1 cellular context compared by ENCODE assay signal in genomic region chr16:11586856-11587642, GRCh38.
A peak's percentile ranks its signal among the peaks of the same experiment; 100 is the strongest.
TF ChIP-seq lines count a peak whose summit lies in the region.

TSS of gene LITAF (minus strand) at chr16:11586919. CDS start at chr16:11556730, 30,189 bp downstream.

TF ChIP-seq in HepG2, 621 proteins besides CTCF, POLR2A, EP300 and RAD21 (continued from another document and continues in another):
- TF ChIP-seq THAP11 (CRISPR knock-in tag; IDR thresholded peaks at IDR 0.05) (peak; percentile 56; the same call in 1 of the 2 replicates), ETV6 (CRISPR knock-in tag; conservative IDR thresholded peaks at IDR 0.05) (peak; percentile 47; the same call in 1 of the 2 replicates), HOXA9 (CRISPR knock-in tag; IDR thresholded peaks at IDR 0.05; ENCODE audit: borderline replicate concordance) (peak; percentile 20; the same call in 1 of the 2 replicates), ZBTB7A (CRISPR knock-in tag; IDR thresholded peaks at IDR 0.05) (peak; percentile 85), SNAPC2 (CRISPR knock-in tag; IDR thresholded peaks at IDR 0.05) (peak; percentile 85; the same call in 1 of the 2 replicates), DMAP1 (CRISPR knock-in tag; IDR thresholded peaks at IDR 0.05) (peak; percentile 68), ZBTB2 (CRISPR knock-in tag; IDR thresholded peaks at IDR 0.05; ENCODE audit: low read depth) (peak; percentile 90), ZNF773 (CRISPR knock-in tag; IDR thresholded peaks at IDR 0.05; ENCODE audit: borderline replicate concordance) (0 out of 2 replicates have a peak, but pooled peaks have one; percentile 42), TMF1 (CRISPR knock-in tag; IDR thresholded peaks at IDR 0.05; ENCODE audit: low read depth) (peak; percentile 90), POGK (CRISPR knock-in tag; conservative IDR thresholded peaks at IDR 0.05) (peak; percentile 57; the same call in 1 of the 2 replicates), NCOA1 (CRISPR knock-in tag; IDR thresholded peaks at IDR 0.05) (no peak), E2F2 (CRISPR knock-in tag; IDR thresholded peaks at IDR 0.05; ENCODE audit: borderline replicate concordance) (peak; percentile 16; the same call in 1 of the 2 replicates), SP2 (CRISPR knock-in tag; IDR thresholded peaks at IDR 0.05) (0 out of 2 replicates have a peak, but pooled peaks have one; percentile 32), DZIP1 (CRISPR knock-in tag; IDR thresholded peaks at IDR 0.05) (no peak), ZNF737 (CRISPR knock-in tag; IDR thresholded peaks at IDR 0.05; ENCODE audit: borderline replicate concordance) (0 out of 2 replicates have a peak, but pooled peaks have one; percentile 31), KMT2B (CRISPR knock-in tag; IDR thresholded peaks at IDR 0.05) (peak; percentile 70), ZNF891 (CRISPR knock-in tag; IDR thresholded peaks at IDR 0.05) (peak; percentile 46; the same call in 1 of the 2 replicates), FOXC1 (CRISPR knock-in tag; IDR thresholded peaks at IDR 0.05; ENCODE audit: borderline replicate concordance) (peak; percentile 55; the same call in 1 of the 2 replicates), ARNT2 (CRISPR knock-in tag; IDR thresholded peaks at IDR 0.05; ENCODE audit: low read depth) (peak; percentile 43; the same call in 1 of the 2 replicates), ZNF275 (CRISPR knock-in tag; IDR thresholded peaks at IDR 0.05; ENCODE audit: borderline replicate concordance) (peak; percentile 89), ELF4 (CRISPR knock-in tag; IDR thresholded peaks at IDR 0.05; ENCODE audit: borderline replicate concordance) (0 out of 2 replicates have a peak, but pooled peaks have one; percentile 80), ZNF136 (CRISPR knock-in tag; IDR thresholded peaks at IDR 0.05; ENCODE audit: low read depth) (peak; percentile 77; the same call in 1 of the 2 replicates), ZBTB25 (CRISPR knock-in tag; IDR thresholded peaks at IDR 0.05) (peak; percentile 18), HNF4A (CRISPR knock-in tag; IDR thresholded peaks at IDR 0.05) (peak; percentile 13), ZNF619 (CRISPR knock-in tag; IDR thresholded peaks at IDR 0.05) (peak; percentile 87; the same call in 1 of the 2 replicates), TP53 (CRISPR knock-in tag; conservative IDR thresholded peaks at IDR 0.05) (peak; percentile 48; the same call in 1 of the 2 replicates), MAF1 (CRISPR knock-in tag; IDR thresholded peaks at IDR 0.05; ENCODE audit: borderline replicate concordance) (peak; percentile 42; the same call in 1 of the 2 replicates), MAX (IDR thresholded peaks at IDR 0.05) (peak; percentile 66; the same call in 1 of the 2 replicates), MXD1 (CRISPR knock-in tag; IDR thresholded peaks at IDR 0.05) (peak; percentile 60), SAFB2 (CRISPR knock-in tag; IDR thresholded peaks at IDR 0.05; ENCODE audit: borderline replicate concordance, low read depth) (no peak; the same call in none of the 2 replicates), ZFX (CRISPR knock-in tag; IDR thresholded peaks at IDR 0.05; ENCODE audit: low read depth) (peak; percentile 84), ZNF670 (CRISPR knock-in tag; IDR thresholded peaks at IDR 0.05; ENCODE audit: borderline replicate concordance) (peak; percentile 57; the same call in 1 of the 2 replicates), ZNF740 (CRISPR knock-in tag; IDR thresholded peaks at IDR 0.05) (peak; percentile 72; the same call in 1 of the 2 replicates), ARNTL (CRISPR knock-in tag; IDR thresholded peaks at IDR 0.05) (peak; percentile 59; the same call in 1 of the 2 replicates), THAP9 (CRISPR knock-in tag; IDR thresholded peaks at IDR 0.05; ENCODE audit: borderline replicate concordance) (peak; percentile 80), HOXA3 (CRISPR knock-in tag; IDR thresholded peaks at IDR 0.05) (peak; percentile 77), ZNF547 (CRISPR knock-in tag; IDR thresholded peaks at IDR 0.05) (0 out of 2 replicates have a peak, but pooled peaks have one; percentile 53), SSRP1 (CRISPR knock-in tag; IDR thresholded peaks at IDR 0.05) (no peak), SATB2 (CRISPR knock-in tag; IDR thresholded peaks at IDR 0.05) (0 out of 2 replicates have a peak, but pooled peaks have one; percentile 54), RELA (CRISPR knock-in tag; IDR thresholded peaks at IDR 0.05) (peak; percentile 49; the same call in 1 of the 2 replicates), KAT7 (CRISPR knock-in tag; IDR thresholded peaks at IDR 0.05; ENCODE audit: borderline replicate concordance) (peak; percentile 54; the same call in 1 of the 2 replicates), POGZ (CRISPR knock-in tag; IDR thresholded peaks at IDR 0.05) (peak; percentile 55), MIER3 (CRISPR knock-in tag; IDR thresholded peaks at IDR 0.05; ENCODE audit: borderline replicate concordance) (0 out of 2 replicates have a peak, but pooled peaks have one; percentile 18), FOXA3 (CRISPR knock-in tag; IDR thresholded peaks at IDR 0.05) (0 out of 2 replicates have a peak, but pooled peaks have one; percentile 9), ZMYM4 (CRISPR knock-in tag; IDR thresholded peaks at IDR 0.05) (peak; percentile 11; the same call in 1 of the 2 replicates), ZSCAN21 (CRISPR knock-in tag; IDR thresholded peaks at IDR 0.05; ENCODE audit: borderline replicate concordance) (0 out of 2 replicates have a peak, but pooled peaks have one; percentile 81), YEATS2 (CRISPR knock-in tag; IDR thresholded peaks at IDR 0.05; ENCODE audit: borderline replicate concordance) (no peak), FOXO1 (CRISPR knock-in tag; IDR thresholded peaks at IDR 0.05) (peak; percentile 60), TEAD3 (CRISPR knock-in tag; optimal IDR thresholded peaks at IDR 0.05; ENCODE audit: borderline replicate concordance) (no peak), IRF9 (CRISPR knock-in tag; IDR thresholded peaks at IDR 0.05; ENCODE audit: borderline replicate concordance) (0 out of 2 replicates have a peak, but pooled peaks have one; percentile 35), ZNF160 (CRISPR knock-in tag; IDR thresholded peaks at IDR 0.05) (0 out of 2 replicates have a peak, but pooled peaks have one; percentile 14), ZNF263 (CRISPR knock-in tag; IDR thresholded peaks at IDR 0.05) (0 out of 2 replicates have a peak, but pooled peaks have one; percentile 39)
